ENCODE assay signal across 29 cellular contexts in genomic region chr18:31309115-31309514, GRCh38. TPM values are rescaled to one million over a fixed set of nuclear protein-coding genes. Genes with fewer than 3 reads are reported as not detected.
"Had no signal": no experiment of that assay in that cellular context is flagged by ENCODE, and none has a peak within 500 bp of the region (broad histone marks: within the 10 kb centered on the region; RNA-seq: fewer than 3 reads in every experiment).

No MANE protein-coding gene starts in this region.

- H3K9me3 ChIP-seq: stomach, suprapubic skin, testis, thoracic aorta, thyroid gland, tibial artery, tibial nerve, transverse colon, upper lobe of left lung, upper lobe of right lung, uterus, vagina had no signal

- FAIRE-seq: urothelium cell line had no signal

- DNase-seq: stimulated activated CD4-positive, alpha-beta T cell treated with anti-CD3 and anti-CD28 coated beads, Interleukin-2, amount 100 ng/mL, for 48 hours; stimulated activated CD4-positive, alpha-beta T cell treated with anti-CD3 and anti-CD28 coated beads, Interleukin-4, amount 100 ng/mL, for 1 hour; stimulated activated CD4-positive, alpha-beta T cell treated with anti-CD3 and anti-CD28 coated beads, Interleukin-4, amount 100 ng/mL, for 24 hours; stimulated activated CD4-positive, alpha-beta T cell treated with anti-CD3 and anti-CD28 coated beads, Interleukin-4, amount 100 ng/mL, for 4 hours; stimulated activated CD8-positive, alpha-beta memory T cell treated with anti-CD3 and anti-CD28 coated beads, Interleukin-4, amount 100 ng/mL, for 48 hours; stimulated activated naive B cell treated with anti-CD40 and anti-IgM and Interleukin-4, amounts not matched to agents 10 μg/mL and 1 μg/mL and 100 μg/mL, for 72 hours; stimulated activated naive CD4-positive, alpha-beta T cell; stimulated activated naive CD4-positive, alpha-beta T cell treated with Interleukin-2 at 50 U/mL for 16 hours; stimulated activated naive CD8-positive, alpha-beta T cell treated with anti-CD3 and anti-CD28 coated beads, Interleukin-15, amount 100 ng/mL, for 72 hours; stimulated activated naive CD8-positive, alpha-beta T cell treated with anti-CD3 and anti-CD28 coated beads, Interleukin-15, Interleukin-2, amounts not matched to agents 100 U/mL and 50 U/mL, for 24 hours; stomach; substantia nigra; testis; thyroid gland; tibial artery; transverse colon; trophoblast cell; upper lobe of left lung; upper lobe of right lung; uterus had no signal

- H3K36me3 ChIP-seq: stomach, suprapubic skin, thoracic aorta, thyroid gland, tibial artery, tibial nerve, transverse colon, upper lobe of left lung, upper lobe of right lung, uterus, vagina had no signal

- H3K4me1 ChIP-seq: stomach, suprapubic skin, testis, thyroid gland, tibial artery, tibial nerve, transverse colon, upper lobe of left lung, upper lobe of right lung, uterus, vagina had no signal

- ATAC-seq: stimulated activated effector memory CD8-positive, alpha-beta T cell treated with anti-CD3 and anti-CD28 coated beads, Interleukin-12 subunit alpha, Interleukin-12 subunit beta, amount 100 ng/mL, for 72 hours; stimulated activated memory B cell treated with anti-CD40 and anti-IgM and Interleukin-4, amounts not matched to agents 10 μg/mL and 1 μg/mL and 100 μg/mL, for 72 hours; stimulated activated naive B cell treated with anti-CD40 and anti-IgM and Interleukin-4, amounts not matched to agents 10 μg/mL and 1 μg/mL and 100 μg/mL, for 72 hours; stimulated activated naive CD8-positive, alpha-beta T cell treated with anti-CD3 and anti-CD28 coated beads, Interleukin-15, amount 100 ng/mL, for 72 hours; stimulated activated naive CD8-positive, alpha-beta T cell treated with anti-CD3 and anti-CD28 coated beads, Interleukin-15, Interleukin-2, amounts not matched to agents 100 U/mL and 50 U/mL, for 24 hours; upper lobe of right lung had no signal

- H3K27me3 ChIP-seq: stomach, suprapubic skin, testis, thyroid gland, tibial artery, tibial nerve, transverse colon, upper lobe of left lung, upper lobe of right lung, uterus, vagina had no signal

- H3K27ac ChIP-seq: stomach, suprapubic skin, testis, thoracic aorta, thyroid gland, tibial artery, tibial nerve, transverse colon, upper lobe of left lung, upper lobe of right lung, uterus, vagina had no signal

- H3K4me3 ChIP-seq: stomach, suprapubic skin, testis, thoracic aorta, thyroid gland, tibial artery, tibial nerve, transverse colon, upper lobe of left lung, upper lobe of right lung, uterus, vagina had no signal

RNA-seq across cellular contexts. Expression of gene DSG1, which starts 8.8 kb away (rescaled TPM):
- total RNA-seq: subcutaneous adipose tissue, thyroid gland, tibial nerve, upper lobe of left lung, upper lobe of right lung had no signal
- polyA plus RNA-seq: urinary bladder had no signal
